23 cellular contexts compared by ENCODE assay signal in genomic region chr1:198486903-198487302, GRCh38. TPM values are rescaled to one million over a fixed set of nuclear protein-coding genes. Genes with fewer than 3 reads are reported as not detected.
"Had no signal": no experiment of that assay in that cellular context is flagged by ENCODE, and none has a peak within 500 bp of the region (broad histone marks: within the 10 kb centered on the region; RNA-seq: fewer than 3 reads in every experiment).

No MANE protein-coding gene starts in this region.

- H3K4me3 ChIP-seq: ascending aorta, body of pancreas, SK-N-MC had no signal

- H3K4me1 ChIP-seq: ascending aorta, body of pancreas had no signal

- H3K27me3 ChIP-seq: ascending aorta, body of pancreas had no signal

- H3K27ac ChIP-seq: ascending aorta, body of pancreas, SK-N-MC had no signal

- H3K36me3 ChIP-seq: ascending aorta had no signal

- H3K9me3 ChIP-seq: ascending aorta, body of pancreas had no signal

- DNase-seq: activated CD4-positive, alpha-beta T cell treated with anti-CD3 and anti-CD28 coated beads for 48 hours; activated CD4-positive, alpha-beta T cell treated with anti-CD3 and anti-CD28 coated beads, Interleukin-2, amount 50 U/mL, for 4 hours; activated CD4-positive, CD25-positive, alpha-beta regulatory T cell treated with anti-CD3 and anti-CD28 coated beads, Interleukin-2, amount 50 U/mL, for 72 hours; activated CD8-positive, alpha-beta memory T cell treated with anti-CD3 and anti-CD28 coated beads, Interleukin-2, amount 50 U/mL, for 48 hours; activated CD8-positive, alpha-beta T cell treated with anti-CD3 and anti-CD28 coated beads, Interleukin-2, amount 10 ng/mL, durations not matched to agents 7 days and 5 days; activated naive CD4-positive, alpha-beta T cell; activated T-cell treated with anti-CD3 and anti-CD28 coated beads, Interleukin-2, amount 50 U/mL, for 1 hour; amniotic stem cell; body of pancreas; MM.1S; NCI-H1105; NCI-H1436; NCI-H1694 treated with DMSO at 0.1 percent for 48 hours; NCI-H2029 treated with DMSO at 0.1 percent for 48 hours; NCI-H510A treated with DMSO at 0.1 percent for 48 hours; NCI-H69; NK-92 treated with Interleukin-12 subunit alpha and Interleukin-12 subunit beta, amount 100 ng/mL, for 24 hours; OCI-M1; RPMI8226 had no signal

RNA-seq across cellular contexts. Expression of gene ATP6V1G3, which starts 53.6 kb away (rescaled TPM):
- total RNA-seq: activated CD8-positive, alpha-beta T cell treated with anti-CD3 and anti-CD28 coated beads, Interleukin-2, amount 10 ng/mL, durations not matched to agents 7 days and 5 days; ascending aorta; body of pancreas; Right ventricle myocardium inferior; WTC11 had no signal
